8 cellular contexts compared by ENCODE assay signal in genomic region chr7:12212051-12212485, GRCh38. TPM values are rescaled to one million over a fixed set of nuclear protein-coding genes. Genes with fewer than 3 reads are reported as not detected.
DNase-seq lines count a peak whose midpoint lies in the region; ATAC-seq and TF ChIP-seq lines count a peak whose summit lies in the region.

No MANE protein-coding gene starts in this region.

- no peak for TF ChIP-seq CTCF in kidney epithelial cell (IDR thresholded peaks at IDR 0.05; ENCODE audit: insufficient read depth, low read length, poor library complexity, severe bottlenecking)

- DNase-seq in ELR (ENCODE audit: low read depth) (peak; percentile 42), NCI-H128 (lab: John Stamatoyannopoulos, UW; ENCODE audit: unreplicated experiment) (peak; percentile 44), adipocyte (ENCODE audit: low read depth) (peak; percentile 45), kidney epithelial cell (ENCODE audit: low read depth) (no peak), superior temporal gyrus (ENCODE audit: extremely low spot score) (peak; percentile 46), activated gamma-delta T cell (lab: John Stamatoyannopoulos, UW) (no peak)
- DNase-seq in NK-92 treated with Interleukin-12 subunit alpha and Interleukin-12 subunit beta, amount 100 ng/mL, for 24 hours (lab: John Stamatoyannopoulos, UW) = no peak

- H3K4me3 ChIP-seq in adipocyte (ENCODE audit: low read length) (peak overlapping the region; percentile 99), kidney epithelial cell (ENCODE audit: low read depth, low read length) (peak overlapping the region; percentile 77)

- no peaks in the 10 kb centered on the region for H3K36me3 ChIP-seq in adipocyte (ENCODE audit: control insufficient read depth, insufficient read depth, low read length, severe bottlenecking)
- no peaks in the 10 kb centered on the region for H3K36me3 ChIP-seq in kidney epithelial cell (ENCODE audit: control insufficient read depth, insufficient read depth, low read length)

- no peak for ATAC-seq in GM19455 (IDR thresholded peaks at IDR 0.05; ENCODE audit: unreplicated experiment)

- H3K9me3 ChIP-seq in adipocyte (ENCODE audit: control insufficient read depth, low read length) = no peaks in the 10 kb centered on the region

- H3K27me3 ChIP-seq in adipocyte (replicated peaks; ENCODE audit: control insufficient read depth, insufficient read depth, low read length) = no peaks in the 10 kb centered on the region
- no peaks in the 10 kb centered on the region for H3K27me3 ChIP-seq in kidney epithelial cell (ENCODE audit: control insufficient read depth, insufficient read depth, low read length)

- H3K4me1 ChIP-seq in adipocyte (ENCODE audit: control insufficient read depth, insufficient read depth, low read length) = peaks cover 15% of the 10 kb centered on the region

- H3K9ac ChIP-seq in adipocyte (ENCODE audit: low read length) = peak overlapping the region; percentile 94

RNA-seq across cellular contexts. Expression of gene TMEM106B, which starts 1.0 kb away (rescaled TPM):
- 128 and 146 TPM in 2 replicates for total RNA-seq in kidney epithelial cell

Comparison
In these comparisons a context has a peak if more than half of its experiments do, and no peak if none do; other contexts are left out.
1. DNase-seq: peak in ELR (single experiment), NCI-H128 (single experiment), adipocyte (single experiment) and superior temporal gyrus (single experiment); none in kidney epithelial cell (single experiment), activated gamma-delta T cell (single experiment) and NK-92 treated with Interleukin-12 subunit alpha and Interleukin-12 subunit beta, amount 100 ng/mL, for 24 hours (single experiment).